In genomic region chr1:115748396-115749130, GRCh38 we compare ENCODE assay signal across 12 cellular contexts. TPM values are rescaled to one million over a fixed set of nuclear protein-coding genes. Genes with fewer than 3 reads are reported as not detected.
DNase-seq lines count a peak whose midpoint lies in the region; ATAC-seq, FAIRE-seq and TF ChIP-seq lines count a peak whose summit lies in the region.
"Had no signal": no experiment of that assay in that cellular context is flagged by ENCODE, and none has a peak within 500 bp of the region (broad histone marks: within the 10 kb centered on the region; RNA-seq: fewer than 3 reads in every experiment).

No MANE protein-coding gene starts in this region.

- H3K4me3 ChIP-seq in heart right ventricle (no peak overlapping the region), bronchial epithelial cell (ENCODE audit: low read depth, low read length) (no peak overlapping the region), left lung (no peak overlapping the region), MG63 (no peak overlapping the region)

- H3K9me3 ChIP-seq in heart right ventricle (no peaks in the 10 kb centered on the region), left lung (no peaks in the 10 kb centered on the region), MG63 (no peaks in the 10 kb centered on the region; the same call in 1 of the 2 replicates)

- intact Hi-C loops in heart right ventricle (cut with DNase I) (no loop called here), Right ventricle myocardium superior (cut with DNase I) (no loop called here), left lung (cut with DNase I) (no loop called here)

- no peaks in the 10 kb centered on the region for H3K27me3 ChIP-seq in heart right ventricle
- H3K27me3 ChIP-seq in bronchial epithelial cell (ENCODE audit: control insufficient read depth, insufficient read depth, low read length): no peaks in the 10 kb centered on the region
- no peaks in the 10 kb centered on the region for H3K27me3 ChIP-seq in left lung
- H3K27me3 ChIP-seq in MG63: no peaks in the 10 kb centered on the region

- no peak for FAIRE-seq in bronchial epithelial cell (lab: Jason Lieb, UNC)

- DNase-seq in heart right ventricle: no peak
- DNase-seq in Right ventricle myocardium superior: no peak
- DNase-seq in bronchial epithelial cell (ENCODE audit: low read depth): peak; percentile 84
- no peak for DNase-seq in left lung
- no peak for DNase-seq in nucleus accumbens (lab: John Stamatoyannopoulos, UW)
- no peak for DNase-seq in MG63
- DNase-seq: GDM1; NCI-H2171 treated with DMSO at 0.1 percent for 48 hours; stimulated activated CD4-positive, alpha-beta T cell treated with anti-CD3 and anti-CD28 coated beads, Interleukin-12 subunit alpha, Interleukin-12 subunit beta, amount 100 ng/mL, for 4 hours had no signal

- H3K27ac ChIP-seq in heart right ventricle (peak overlapping the region in 8 of 10 donors; percentile 24 to 46 (median 34)), left lung (no peak overlapping the region)

- WGBS in heart right ventricle, 2 donors: 49 to 66% methylated on average over 5 of the region's 5 CpGs

- no peak for TF ChIP-seq CTCF in heart right ventricle (IDR thresholded peaks at IDR 0.05)
- TF ChIP-seq CTCF in bronchial epithelial cell (IDR thresholded peaks at IDR 0.05; ENCODE audit: insufficient read depth, low read length, severe bottlenecking): no peak
- no peak for TF ChIP-seq CTCF in left lung (IDR thresholded peaks at IDR 0.05)

- peaks cover 8 to 70% (median 43%) of the 10 kb centered on the region in 9 donors for H3K4me1 ChIP-seq in heart right ventricle
- H3K4me1 ChIP-seq in left lung: peaks cover 0 to 6% of the 10 kb centered on the region in 2 donors

- peak in 3 of 8 donors; percentile 46 to 56 (median 53) for ATAC-seq in heart right ventricle
- no peak for ATAC-seq in Right ventricle myocardium superior (ENCODE audit: poor library complexity)
- ATAC-seq in left lung: peak; percentile 81
- no peak for ATAC-seq in HG02571 (IDR thresholded peaks at IDR 0.05; ENCODE audit: unreplicated experiment)
- ATAC-seq in HG02642 (IDR thresholded peaks at IDR 0.05; ENCODE audit: poor library complexity, unreplicated experiment): no peak

- H3K36me3 ChIP-seq in heart right ventricle (peaks cover 0 to 17% (median 0%) of the 10 kb centered on the region in 9 donors), bronchial epithelial cell (ENCODE audit: control insufficient read depth, insufficient read depth, low read length) (no peaks in the 10 kb centered on the region), left lung (no peaks in the 10 kb centered on the region), MG63 (no peaks in the 10 kb centered on the region)

RNA-seq across cellular contexts. Expression of gene CASQ2, which starts 20.0 kb away (rescaled TPM):
- total RNA-seq in heart right ventricle: 1,000 to 10,000 TPM in 8 of 10 donors, 100 to 1,000 TPM in 2; 863 to 1,698 (median 1,199) TPM
- polyA plus RNA-seq in heart right ventricle: 100 to 1,000 TPM; 443 to 484 TPM
- total RNA-seq in Right ventricle myocardium superior: 804 TPM
- total RNA-seq in bronchial epithelial cell: not detected in 2 replicates
- 1 to 10 TPM in 1 of 2 donors, under 1 TPM in 1; 0.32 to 4.8 TPM for total RNA-seq in left lung
- not detected in 2 replicates for total RNA-seq in MG63 (2014; rRNA removed; shearing (Covaris generic); ENCODE audit: low replicate concordance)
- polyA plus RNA-seq: IgD-negative memory B cell had no signal

Comparison
In these comparisons a context has a peak if more than half of its experiments do, and no peak if none do; other contexts are left out.
1. H3K27ac ChIP-seq: peak in heart right ventricle (8 of 10); none in left lung (0 of 2).
2. RNA of gene CASQ2, which starts 20.0 kb away (total RNA-seq): 863 to 1,698 TPM in heart right ventricle and 804 TPM in Right ventricle myocardium superior (single experiment); 0.32 to 4.8 TPM in left lung, not detected in bronchial epithelial cell and not detected in MG63; every median in the first group is over 100 times any median in the second.